ENCODE assay signal across 1 cellular context in the genomic region with DNA sequence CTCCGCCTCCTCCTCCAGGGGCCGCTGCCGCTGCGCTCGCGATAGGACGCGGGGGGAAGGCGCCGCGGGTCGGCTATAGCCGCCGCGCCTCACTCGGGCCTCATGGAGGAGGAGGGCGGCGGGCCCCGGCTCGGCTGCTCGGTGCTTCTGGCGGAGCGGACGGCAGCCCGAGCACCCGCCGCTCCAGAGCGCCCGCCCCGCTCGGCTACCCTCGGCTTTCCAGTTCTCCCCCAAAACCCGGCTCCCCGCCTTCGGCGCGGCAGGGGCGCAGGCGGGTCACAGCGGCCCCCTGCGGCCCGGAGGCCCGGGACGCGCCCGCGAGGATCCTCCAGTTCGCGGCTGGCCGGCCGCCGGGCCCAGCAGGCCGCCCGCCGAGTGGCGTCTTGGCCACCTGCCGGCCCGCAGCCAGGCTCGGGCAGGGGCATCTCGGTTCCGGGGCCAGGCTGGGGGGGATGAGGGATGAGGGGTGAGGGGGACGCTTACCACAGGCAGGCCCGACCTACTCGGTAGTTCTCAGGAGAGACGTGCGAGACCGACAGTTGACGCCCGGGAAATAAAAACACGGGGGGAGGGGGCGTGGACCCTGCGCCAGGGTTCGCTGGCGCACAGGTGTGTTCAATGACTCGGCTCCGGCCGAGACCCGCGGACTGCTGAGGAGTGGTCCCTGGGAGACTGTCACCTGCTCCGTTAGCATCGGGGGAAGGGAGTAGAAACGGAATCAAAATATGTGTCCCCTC.
TF ChIP-seq lines count a peak whose summit lies in the region.

A gene with protein sequence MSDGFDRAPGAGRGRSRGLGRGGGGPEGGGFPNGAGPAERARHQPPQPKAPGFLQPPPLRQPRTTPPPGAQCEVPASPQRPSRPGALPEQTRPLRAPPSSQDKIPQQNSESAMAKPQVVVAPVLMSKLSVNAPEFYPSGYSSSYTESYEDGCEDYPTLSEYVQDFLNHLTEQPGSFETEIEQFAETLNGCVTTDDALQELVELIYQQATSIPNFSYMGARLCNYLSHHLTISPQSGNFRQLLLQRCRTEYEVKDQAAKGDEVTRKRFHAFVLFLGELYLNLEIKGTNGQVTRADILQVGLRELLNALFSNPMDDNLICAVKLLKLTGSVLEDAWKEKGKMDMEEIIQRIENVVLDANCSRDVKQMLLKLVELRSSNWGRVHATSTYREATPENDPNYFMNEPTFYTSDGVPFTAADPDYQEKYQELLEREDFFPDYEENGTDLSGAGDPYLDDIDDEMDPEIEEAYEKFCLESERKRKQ (minus strand): TSS at position 221 of the 737 bp plus-strand sequence. CDS start 231 bp downstream, outside the sequence.

TF ChIP-seq in K562, 482 proteins besides CTCF, POLR2A, EP300 and RAD21 (continued from another document and continues in another):
- TF ChIP-seq, protein P1, sequence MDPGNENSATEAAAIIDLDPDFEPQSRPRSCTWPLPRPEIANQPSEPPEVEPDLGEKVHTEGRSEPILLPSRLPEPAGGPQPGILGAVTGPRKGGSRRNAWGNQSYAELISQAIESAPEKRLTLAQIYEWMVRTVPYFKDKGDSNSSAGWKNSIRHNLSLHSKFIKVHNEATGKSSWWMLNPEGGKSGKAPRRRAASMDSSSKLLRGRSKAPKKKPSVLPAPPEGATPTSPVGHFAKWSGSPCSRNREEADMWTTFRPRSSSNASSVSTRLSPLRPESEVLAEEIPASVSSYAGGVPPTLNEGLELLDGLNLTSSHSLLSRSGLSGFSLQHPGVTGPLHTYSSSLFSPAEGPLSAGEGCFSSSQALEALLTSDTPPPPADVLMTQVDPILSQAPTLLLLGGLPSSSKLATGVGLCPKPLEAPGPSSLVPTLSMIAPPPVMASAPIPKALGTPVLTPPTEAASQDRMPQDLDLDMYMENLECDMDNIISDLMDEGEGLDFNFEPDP (CRISPR knock-in tag; IDR thresholded peaks at IDR 0.05) = 0 out of 2 replicates have a peak, but pooled peaks have one; percentile 37
- TF ChIP-seq XRCC3 (IDR thresholded peaks at IDR 0.05) (no peak), RBM34 (IDR thresholded peaks at IDR 0.05; ENCODE audit: borderline replicate concordance, insufficient read depth, low read length) (0 out of 2 replicates have a peak, but pooled peaks have one; percentile 36), PML (IDR thresholded peaks at IDR 0.05; ENCODE audit: low read length) (peak; percentile 65; the same call in 1 of the 2 replicates), ESRRA (IDR thresholded peaks at IDR 0.05; ENCODE audit: borderline replicate concordance, low read depth) (peak; percentile 31; the same call in 1 of the 2 replicates), ZNF584 (CRISPR knock-in tag; IDR thresholded peaks at IDR 0.05; ENCODE audit: low read depth) (no peak), GABPB1 (CRISPR knock-in tag; IDR thresholded peaks at IDR 0.05) (peak; percentile 11; the same call in 1 of the 2 replicates), MEF2D (tag; conservative IDR thresholded peaks at IDR 0.05; ENCODE audit: low read depth) (no peak), CHD4 (IDR thresholded peaks at IDR 0.05; ENCODE audit: insufficient read depth, insufficient replicate concordance, low read depth, low read length, poor library complexity, severe bottlenecking) (no peak), MAFK (IDR thresholded peaks at IDR 0.05; ENCODE audit: low read length) (no peak), ZBTB17 (CRISPR knock-in tag; IDR thresholded peaks at IDR 0.05) (0 out of 2 replicates have a peak, but pooled peaks have one; percentile 65), MTA2 (IDR thresholded peaks at IDR 0.05; ENCODE audit: low read depth) (0 out of 2 replicates have a peak, but pooled peaks have one; percentile 20), KLF16 (IDR thresholded peaks at IDR 0.05) (no peak), ZSCAN29 (IDR thresholded peaks at IDR 0.05) (no peak), XRCC4 (IDR thresholded peaks at IDR 0.05; ENCODE audit: extremely low read depth, insufficient read depth, insufficient read length) (no peak), TEAD1 (CRISPR knock-in tag; IDR thresholded peaks at IDR 0.05) (peak; percentile 49 to 61; a peak in 2 of 4 replicates), NFRKB (IDR thresholded peaks at IDR 0.05; ENCODE audit: low read depth) (peak; percentile 54; the same call in 1 of the 2 replicates), NFIC (IDR thresholded peaks at IDR 0.05) (peak; percentile 68), ADNP (tag; IDR thresholded peaks at IDR 0.05) (no peak), ERF (CRISPR knock-in tag; IDR thresholded peaks at IDR 0.05) (peak; percentile 76; the same call in 1 of the 2 replicates)
- TF ChIP-seq, protein P2, sequence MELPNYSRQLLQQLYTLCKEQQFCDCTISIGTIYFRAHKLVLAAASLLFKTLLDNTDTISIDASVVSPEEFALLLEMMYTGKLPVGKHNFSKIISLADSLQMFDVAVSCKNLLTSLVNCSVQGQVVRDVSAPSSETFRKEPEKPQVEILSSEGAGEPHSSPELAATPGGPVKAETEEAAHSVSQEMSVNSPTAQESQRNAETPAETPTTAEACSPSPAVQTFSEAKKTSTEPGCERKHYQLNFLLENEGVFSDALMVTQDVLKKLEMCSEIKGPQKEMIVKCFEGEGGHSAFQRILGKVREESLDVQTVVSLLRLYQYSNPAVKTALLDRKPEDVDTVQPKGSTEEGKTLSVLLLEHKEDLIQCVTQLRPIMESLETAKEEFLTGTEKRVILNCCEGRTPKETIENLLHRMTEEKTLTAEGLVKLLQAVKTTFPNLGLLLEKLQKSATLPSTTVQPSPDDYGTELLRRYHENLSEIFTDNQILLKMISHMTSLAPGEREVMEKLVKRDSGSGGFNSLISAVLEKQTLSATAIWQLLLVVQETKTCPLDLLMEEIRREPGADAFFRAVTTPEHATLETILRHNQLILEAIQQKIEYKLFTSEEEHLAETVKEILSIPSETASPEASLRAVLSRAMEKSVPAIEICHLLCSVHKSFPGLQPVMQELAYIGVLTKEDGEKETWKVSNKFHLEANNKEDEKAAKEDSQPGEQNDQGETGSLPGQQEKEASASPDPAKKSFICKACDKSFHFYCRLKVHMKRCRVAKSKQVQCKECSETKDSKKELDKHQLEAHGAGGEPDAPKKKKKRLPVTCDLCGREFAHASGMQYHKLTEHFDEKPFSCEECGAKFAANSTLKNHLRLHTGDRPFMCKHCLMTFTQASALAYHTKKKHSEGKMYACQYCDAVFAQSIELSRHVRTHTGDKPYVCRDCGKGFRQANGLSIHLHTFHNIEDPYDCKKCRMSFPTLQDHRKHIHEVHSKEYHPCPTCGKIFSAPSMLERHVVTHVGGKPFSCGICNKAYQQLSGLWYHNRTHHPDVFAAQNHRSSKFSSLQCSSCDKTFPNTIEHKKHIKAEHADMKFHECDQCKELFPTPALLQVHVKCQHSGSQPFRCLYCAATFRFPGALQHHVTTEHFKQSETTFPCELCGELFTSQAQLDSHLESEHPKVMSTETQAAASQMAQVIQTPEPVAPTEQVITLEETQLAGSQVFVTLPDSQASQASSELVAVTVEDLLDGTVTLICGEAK (IDR thresholded peaks at IDR 0.05) = no peak
- TF ChIP-seq, protein P2 (CRISPR knock-in tag; IDR thresholded peaks at IDR 0.05) = no peak
- TF ChIP-seq, protein P3, sequence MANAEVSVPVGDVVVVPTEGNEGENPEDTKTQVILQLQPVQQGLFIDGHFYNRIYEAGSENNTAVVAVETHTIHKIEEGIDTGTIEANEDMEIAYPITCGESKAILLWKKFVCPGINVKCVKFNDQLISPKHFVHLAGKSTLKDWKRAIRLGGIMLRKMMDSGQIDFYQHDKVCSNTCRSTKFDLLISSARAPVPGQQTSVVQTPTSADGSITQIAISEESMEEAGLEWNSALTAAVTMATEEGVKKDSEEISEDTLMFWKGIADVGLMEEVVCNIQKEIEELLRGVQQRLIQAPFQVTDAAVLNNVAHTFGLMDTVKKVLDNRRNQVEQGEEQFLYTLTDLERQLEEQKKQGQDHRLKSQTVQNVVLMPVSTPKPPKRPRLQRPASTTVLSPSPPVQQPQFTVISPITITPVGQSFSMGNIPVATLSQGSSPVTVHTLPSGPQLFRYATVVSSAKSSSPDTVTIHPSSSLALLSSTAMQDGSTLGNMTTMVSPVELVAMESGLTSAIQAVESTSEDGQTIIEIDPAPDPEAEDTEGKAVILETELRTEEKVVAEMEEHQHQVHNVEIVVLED (CRISPR knock-in tag; IDR thresholded peaks at IDR 0.05) = peak; percentile 57
- TF ChIP-seq, protein P4, sequence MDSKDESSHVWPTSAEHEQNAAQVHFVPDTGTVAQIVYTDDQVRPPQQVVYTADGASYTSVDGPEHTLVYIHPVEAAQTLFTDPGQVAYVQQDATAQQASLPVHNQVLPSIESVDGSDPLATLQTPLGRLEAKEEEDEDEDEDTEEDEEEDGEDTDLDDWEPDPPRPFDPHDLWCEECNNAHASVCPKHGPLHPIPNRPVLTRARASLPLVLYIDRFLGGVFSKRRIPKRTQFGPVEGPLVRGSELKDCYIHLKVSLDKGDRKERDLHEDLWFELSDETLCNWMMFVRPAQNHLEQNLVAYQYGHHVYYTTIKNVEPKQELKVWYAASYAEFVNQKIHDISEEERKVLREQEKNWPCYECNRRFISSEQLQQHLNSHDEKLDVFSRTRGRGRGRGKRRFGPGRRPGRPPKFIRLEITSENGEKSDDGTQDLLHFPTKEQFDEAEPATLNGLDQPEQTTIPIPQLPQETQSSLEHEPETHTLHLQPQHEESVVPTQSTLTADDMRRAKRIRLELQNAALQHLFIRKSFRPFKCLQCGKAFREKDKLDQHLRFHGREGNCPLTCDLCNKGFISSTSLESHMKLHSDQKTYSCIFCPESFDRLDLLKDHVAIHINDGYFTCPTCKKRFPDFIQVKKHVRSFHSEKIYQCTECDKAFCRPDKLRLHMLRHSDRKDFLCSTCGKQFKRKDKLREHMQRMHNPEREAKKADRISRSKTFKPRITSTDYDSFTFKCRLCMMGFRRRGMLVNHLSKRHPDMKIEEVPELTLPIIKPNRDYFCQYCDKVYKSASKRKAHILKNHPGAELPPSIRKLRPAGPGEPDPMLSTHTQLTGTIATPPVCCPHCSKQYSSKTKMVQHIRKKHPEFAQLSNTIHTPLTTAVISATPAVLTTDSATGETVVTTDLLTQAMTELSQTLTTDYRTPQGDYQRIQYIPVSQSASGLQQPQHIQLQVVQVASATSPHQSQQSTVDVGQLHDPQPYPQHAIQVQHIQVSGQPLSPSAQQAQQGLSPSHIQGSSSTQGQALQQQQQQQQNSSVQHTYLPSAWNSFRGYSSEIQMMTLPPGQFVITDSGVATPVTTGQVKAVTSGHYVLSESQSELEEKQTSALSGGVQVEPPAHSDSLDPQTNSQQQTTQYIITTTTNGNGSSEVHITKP (IDR thresholded peaks at IDR 0.05; ENCODE audit: partially characterized antibody) = peak; percentile 6
- TF ChIP-seq, protein P5, sequence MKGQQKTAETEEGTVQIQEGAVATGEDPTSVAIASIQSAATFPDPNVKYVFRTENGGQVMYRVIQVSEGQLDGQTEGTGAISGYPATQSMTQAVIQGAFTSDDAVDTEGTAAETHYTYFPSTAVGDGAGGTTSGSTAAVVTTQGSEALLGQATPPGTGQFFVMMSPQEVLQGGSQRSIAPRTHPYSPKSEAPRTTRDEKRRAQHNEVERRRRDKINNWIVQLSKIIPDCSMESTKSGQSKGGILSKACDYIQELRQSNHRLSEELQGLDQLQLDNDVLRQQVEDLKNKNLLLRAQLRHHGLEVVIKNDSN (CRISPR knock-in tag; IDR thresholded peaks at IDR 0.05) = no peak
- TF ChIP-seq, protein P6, sequence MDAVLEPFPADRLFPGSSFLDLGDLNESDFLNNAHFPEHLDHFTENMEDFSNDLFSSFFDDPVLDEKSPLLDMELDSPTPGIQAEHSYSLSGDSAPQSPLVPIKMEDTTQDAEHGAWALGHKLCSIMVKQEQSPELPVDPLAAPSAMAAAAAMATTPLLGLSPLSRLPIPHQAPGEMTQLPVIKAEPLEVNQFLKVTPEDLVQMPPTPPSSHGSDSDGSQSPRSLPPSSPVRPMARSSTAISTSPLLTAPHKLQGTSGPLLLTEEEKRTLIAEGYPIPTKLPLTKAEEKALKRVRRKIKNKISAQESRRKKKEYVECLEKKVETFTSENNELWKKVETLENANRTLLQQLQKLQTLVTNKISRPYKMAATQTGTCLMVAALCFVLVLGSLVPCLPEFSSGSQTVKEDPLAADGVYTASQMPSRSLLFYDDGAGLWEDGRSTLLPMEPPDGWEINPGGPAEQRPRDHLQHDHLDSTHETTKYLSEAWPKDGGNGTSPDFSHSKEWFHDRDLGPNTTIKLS (IDR thresholded peaks at IDR 0.05; ENCODE audit: borderline replicate concordance, low read depth) = peak; percentile 88
- TF ChIP-seq, protein P7, sequence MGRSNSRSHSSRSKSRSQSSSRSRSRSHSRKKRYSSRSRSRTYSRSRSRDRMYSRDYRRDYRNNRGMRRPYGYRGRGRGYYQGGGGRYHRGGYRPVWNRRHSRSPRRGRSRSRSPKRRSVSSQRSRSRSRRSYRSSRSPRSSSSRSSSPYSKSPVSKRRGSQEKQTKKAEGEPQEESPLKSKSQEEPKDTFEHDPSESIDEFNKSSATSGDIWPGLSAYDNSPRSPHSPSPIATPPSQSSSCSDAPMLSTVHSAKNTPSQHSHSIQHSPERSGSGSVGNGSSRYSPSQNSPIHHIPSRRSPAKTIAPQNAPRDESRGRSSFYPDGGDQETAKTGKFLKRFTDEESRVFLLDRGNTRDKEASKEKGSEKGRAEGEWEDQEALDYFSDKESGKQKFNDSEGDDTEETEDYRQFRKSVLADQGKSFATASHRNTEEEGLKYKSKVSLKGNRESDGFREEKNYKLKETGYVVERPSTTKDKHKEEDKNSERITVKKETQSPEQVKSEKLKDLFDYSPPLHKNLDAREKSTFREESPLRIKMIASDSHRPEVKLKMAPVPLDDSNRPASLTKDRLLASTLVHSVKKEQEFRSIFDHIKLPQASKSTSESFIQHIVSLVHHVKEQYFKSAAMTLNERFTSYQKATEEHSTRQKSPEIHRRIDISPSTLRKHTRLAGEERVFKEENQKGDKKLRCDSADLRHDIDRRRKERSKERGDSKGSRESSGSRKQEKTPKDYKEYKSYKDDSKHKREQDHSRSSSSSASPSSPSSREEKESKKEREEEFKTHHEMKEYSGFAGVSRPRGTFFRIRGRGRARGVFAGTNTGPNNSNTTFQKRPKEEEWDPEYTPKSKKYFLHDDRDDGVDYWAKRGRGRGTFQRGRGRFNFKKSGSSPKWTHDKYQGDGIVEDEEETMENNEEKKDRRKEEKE (IDR thresholded peaks at IDR 0.05; ENCODE audit: borderline replicate concordance in 1 of 2, control insufficient read depth in 1 of 2, low read depth in 2 of 2, low read length in 1 of 2) = peak in 1 of 2 experiments; percentile 53; a peak in 1 of 4 replicates
